Comparison of ENCODE assay signal across 18 cellular contexts in the genomic region with DNA sequence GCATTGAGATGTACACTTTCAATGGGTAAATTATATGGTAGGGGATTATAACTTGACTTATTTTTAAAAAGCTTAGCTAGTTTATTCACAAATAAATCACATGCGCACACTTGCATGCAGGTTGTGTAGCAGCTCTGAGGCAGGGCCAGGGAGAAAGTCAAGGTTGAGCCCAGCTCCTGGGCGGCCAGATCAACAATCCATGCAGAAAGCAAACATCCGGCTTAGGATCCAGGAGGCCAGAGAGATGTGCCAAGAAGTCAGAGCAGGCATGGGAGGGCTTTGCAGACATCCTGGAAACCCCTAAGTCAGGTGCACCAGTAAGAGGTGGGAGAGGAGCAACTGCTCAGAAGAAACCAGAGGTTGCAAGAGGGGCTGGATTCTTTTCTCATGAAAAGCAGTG.
"Had no signal": no experiment of that assay in that cellular context is flagged by ENCODE, and none has a peak within 500 bp of the region (broad histone marks: within the 10 kb centered on the region; RNA-seq: fewer than 3 reads in every experiment).

No MANE protein-coding gene starts in this region.

- H3K4me3 ChIP-seq: cardiac muscle cell, hepatocyte, psoas muscle, uterus had no signal

- H3K9me3 ChIP-seq: psoas muscle, uterus had no signal

- H3K36me3 ChIP-seq: cardiac muscle cell, uterus had no signal

- DNase-seq: activated CD4-positive, alpha-beta memory T cell treated with anti-CD3 and anti-CD28 coated beads, Interleukin-2, amount 10 ng/mL, durations not matched to agents 7 days and 5 days; activated CD4-positive, alpha-beta T cell treated with anti-CD3 and anti-CD28 coated beads for 48 hours; activated CD8-positive, alpha-beta memory T cell treated with anti-CD3 and anti-CD28 coated beads, Interleukin-2, amount 10 ng/mL, durations not matched to agents 7 days and 5 days; activated gamma-delta T cell; activated naive CD4-positive, alpha-beta T cell treated with anti-CD3 and anti-CD28 coated beads, Interleukin-2, amount 50 U/mL, for 16 hours; activated naive CD8-positive, alpha-beta T cell treated with anti-CD3 and anti-CD28 coated beads, Interleukin-2, amount 50 U/mL, for 24 hours; activated T-cell treated with anti-CD3 and anti-CD28 coated beads for 4 hours; effector CD8-positive, alpha-beta T cell; glutamatergic neuron; midbrain; psoas muscle; right cardiac atrium; stimulated activated CD4-positive, alpha-beta T cell treated with anti-CD3 and anti-CD28 coated beads, Interleukin-1b, Interleukin-23, amount 100 ng/mL, for 48 hours; T-helper 17 cell; trophoblast cell; uterus had no signal

- H3K4me1 ChIP-seq: psoas muscle, uterus had no signal

- H3K27ac ChIP-seq: cardiac muscle cell, hepatocyte, psoas muscle, uterus had no signal

- H3K27me3 ChIP-seq: cardiac muscle cell, hepatocyte, uterus had no signal
